In the genomic region with DNA sequence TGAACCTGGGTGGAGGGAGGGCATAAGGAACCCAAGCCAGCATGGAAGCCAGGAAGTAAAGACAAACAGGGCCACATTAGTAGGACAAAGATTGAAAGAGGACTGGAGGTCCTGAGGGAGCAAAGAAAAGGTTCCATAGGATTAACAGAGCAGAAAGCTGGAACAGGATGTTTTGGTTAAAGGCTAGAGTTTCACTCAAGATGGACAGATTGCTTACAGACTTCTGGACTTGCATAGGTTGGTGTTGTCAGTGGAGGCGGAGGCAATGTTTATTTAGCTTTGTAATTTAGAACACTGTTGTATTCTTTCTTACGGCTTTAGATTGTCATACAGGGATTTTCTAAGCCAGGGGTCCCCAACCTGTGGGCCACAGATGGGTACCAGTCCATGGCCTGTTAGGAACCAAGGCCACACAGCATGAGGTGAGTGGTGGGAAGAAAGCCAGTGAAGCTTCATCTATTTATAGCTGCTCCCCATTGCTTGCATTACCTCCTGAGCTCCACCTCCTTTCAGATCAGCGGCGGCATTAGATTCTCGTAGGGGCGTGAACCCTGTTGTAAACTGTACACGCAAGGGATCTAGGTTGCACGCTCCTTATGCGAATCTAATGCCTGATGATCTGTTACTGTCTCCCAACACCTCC, we compare ENCODE assay signal across 12 cellular contexts.
"Had no signal": no experiment of that assay in that cellular context is flagged by ENCODE, and none has a peak within 500 bp of the region (broad histone marks: within the 10 kb centered on the region; RNA-seq: fewer than 3 reads in every experiment).

No MANE protein-coding gene starts in this region.

- H3K4me3 ChIP-seq: adrenal gland, sigmoid colon, spleen had no signal

- H3K36me3 ChIP-seq: neutrophil had no signal

- DNase-seq: activated CD4-positive, alpha-beta T cell treated with anti-CD3 and anti-CD28 coated beads for 36 hours; activated CD4-positive, alpha-beta T cell treated with anti-CD3 and anti-CD28 coated beads, Interleukin-2, amount 50 U/mL, for 48 hours; activated gamma-delta T cell; endodermal cell; natural killer cell; spleen; stimulated activated CD8-positive, alpha-beta memory T cell treated with anti-CD3 and anti-CD28 coated beads, Interleukin-4, amount 100 ng/mL, for 48 hours; stimulated activated naive CD4-positive, alpha-beta T cell had no signal

- H3K4me1 ChIP-seq: sigmoid colon had no signal

- H3K27ac ChIP-seq: epithelial cell of prostate, neutrophil, sigmoid colon, spleen had no signal

- H3K9me3 ChIP-seq: adrenal gland, neutrophil, sigmoid colon, spleen had no signal

- H3K27me3 ChIP-seq: adrenal gland, neutrophil, sigmoid colon, spleen had no signal
